In the genomic region with DNA sequence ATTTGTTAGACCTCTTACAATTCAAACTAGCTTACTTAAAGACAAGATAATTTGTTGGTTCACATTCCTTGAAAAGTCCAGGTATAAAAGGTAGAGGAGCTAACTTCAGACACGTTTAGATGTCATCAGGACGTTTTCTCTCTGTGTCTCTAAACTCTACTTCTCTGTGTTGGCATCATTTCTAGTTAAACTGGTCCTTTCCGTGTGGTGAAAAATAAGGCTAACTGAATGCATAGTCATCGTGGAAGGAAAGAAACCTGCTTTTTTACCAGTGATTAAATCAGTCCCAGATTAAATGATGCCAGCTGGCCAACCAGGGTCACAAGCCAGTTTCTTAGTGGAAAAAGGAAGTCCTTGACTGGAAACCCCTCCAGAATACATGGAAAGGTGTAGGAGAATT, we compare ENCODE assay signal across 18 cellular contexts.
DNase-seq lines count a peak whose midpoint lies in the region; ATAC-seq and TF ChIP-seq lines count a peak whose summit lies in the region.
"Had no signal": no experiment of that assay in that cellular context is flagged by ENCODE, and none has a peak within 500 bp of the region (broad histone marks: within the 10 kb centered on the region; RNA-seq: fewer than 3 reads in every experiment).

No MANE protein-coding gene starts in this region.

- intact Hi-C loops in activated CD4-positive, alpha-beta T cell treated with anti-CD3 and anti-CD28 coated beads, Interleukin-2, amount 10 ng/mL, durations not matched to agents 24 days and 14 days (cut with micrococcal nuclease) = no loop called here

- no peak for DNase-seq in activated CD4-positive, alpha-beta T cell treated with anti-CD3 and anti-CD28 coated beads, Interleukin-2, amount 10 ng/mL, durations not matched to agents 24 days and 14 days
- DNase-seq in activated CD4-positive, alpha-beta T cell treated with anti-CD3 and anti-CD28 coated beads for 1 hour = no peak
- DNase-seq in stimulated activated naive B cell treated with anti-CD40 and anti-IgM and Interleukin-4, amounts not matched to agents 10 μg/mL and 1 μg/mL and 100 μg/mL, for 72 hours = no peak
- DNase-seq in stimulated activated CD4-positive, alpha-beta T cell treated with anti-CD3 and anti-CD28 coated beads, Interleukin-4, amount 100 ng/mL, for 1 hour = no peak
- no peak for DNase-seq in NCI-H1048 (lab: John Stamatoyannopoulos, UW)
- DNase-seq in SW 1271 (lab: John Stamatoyannopoulos, UW) = no peak
- DNase-seq: AML-193; CD4-positive, alpha-beta T cell; DMS153; DMS79; GDM1; GM23248; HCEC 1CT had no signal

- H3K9me3 Mint-ChIP-seq in activated CD4-positive, alpha-beta T cell treated with anti-CD3 and anti-CD28 coated beads, Interleukin-2, amount 10 ng/mL, durations not matched to agents 24 days and 14 days = peaks cover 38% of the 10 kb centered on the region
- H3K9me3 Mint-ChIP-seq in stimulated activated naive B cell treated with anti-CD40 and anti-IgM and Interleukin-4, amounts not matched to agents 10 μg/mL and 1 μg/mL and 100 μg/mL, for 72 hours = peaks cover 0 to 10% of the 10 kb centered on the region in 2 donors
- H3K9me3 Mint-ChIP-seq: CD4-positive, alpha-beta T cell had no signal

- TF ChIP-seq CTCF in VCaP (conservative IDR thresholded peaks at IDR 0.05) = no peak

- H3K27me3 Mint-ChIP-seq in activated CD4-positive, alpha-beta T cell treated with anti-CD3 and anti-CD28 coated beads, Interleukin-2, amount 10 ng/mL, durations not matched to agents 24 days and 14 days = no peaks in the 10 kb centered on the region
- H3K27me3 Mint-ChIP-seq in stimulated activated naive B cell treated with anti-CD40 and anti-IgM and Interleukin-4, amounts not matched to agents 10 μg/mL and 1 μg/mL and 100 μg/mL, for 72 hours = peaks cover 15 to 24% of the 10 kb centered on the region in 2 donors
- H3K27me3 Mint-ChIP-seq: CD4-positive, alpha-beta T cell had no signal

- peaks cover 32% of the 10 kb centered on the region for H3K36me3 Mint-ChIP-seq in activated CD4-positive, alpha-beta T cell treated with anti-CD3 and anti-CD28 coated beads, Interleukin-2, amount 10 ng/mL, durations not matched to agents 24 days and 14 days (ENCODE audit: low read depth)
- H3K36me3 Mint-ChIP-seq in stimulated activated naive B cell treated with anti-CD40 and anti-IgM and Interleukin-4, amounts not matched to agents 10 μg/mL and 1 μg/mL and 100 μg/mL, for 72 hours = peaks cover 0 to 5% of the 10 kb centered on the region in 2 donors

- peak overlapping the region; percentile 36 for H3K27ac ChIP-seq in VCaP
- H3K27ac ChIP-seq: 22Rv1, A549, C4-2B, GM23248 had no signal

- peaks cover 14% of the 10 kb centered on the region for H3K4me1 Mint-ChIP-seq in activated CD4-positive, alpha-beta T cell treated with anti-CD3 and anti-CD28 coated beads, Interleukin-2, amount 10 ng/mL, durations not matched to agents 24 days and 14 days
- peaks cover 3 to 6% of the 10 kb centered on the region in 2 donors for H3K4me1 Mint-ChIP-seq in stimulated activated naive B cell treated with anti-CD40 and anti-IgM and Interleukin-4, amounts not matched to agents 10 μg/mL and 1 μg/mL and 100 μg/mL, for 72 hours

- peak; percentile 63 for ATAC-seq in esophagus mucosa
- ATAC-seq in stimulated activated naive B cell treated with anti-CD40 and anti-IgM and Interleukin-4, amounts not matched to agents 10 μg/mL and 1 μg/mL and 100 μg/mL, for 72 hours (replicated peaks) = no peak
- ATAC-seq: A549 had no signal

- peak overlapping the region; percentile 8 for H3K27ac Mint-ChIP-seq in activated CD4-positive, alpha-beta T cell treated with anti-CD3 and anti-CD28 coated beads, Interleukin-2, amount 10 ng/mL, durations not matched to agents 24 days and 14 days
- peak overlapping the region; percentile 26 for H3K27ac Mint-ChIP-seq in stimulated activated naive B cell treated with anti-CD40 and anti-IgM and Interleukin-4, amounts not matched to agents 10 μg/mL and 1 μg/mL and 100 μg/mL, for 72 hours
- H3K27ac Mint-ChIP-seq: CD4-positive, alpha-beta T cell had no signal

- no peak overlapping the region for H3K4me3 Mint-ChIP-seq in activated CD4-positive, alpha-beta T cell treated with anti-CD3 and anti-CD28 coated beads, Interleukin-2, amount 10 ng/mL, durations not matched to agents 24 days and 14 days
- H3K4me3 Mint-ChIP-seq in stimulated activated naive B cell treated with anti-CD40 and anti-IgM and Interleukin-4, amounts not matched to agents 10 μg/mL and 1 μg/mL and 100 μg/mL, for 72 hours = no peak overlapping the region
- H3K4me3 Mint-ChIP-seq: CD4-positive, alpha-beta T cell had no signal
